ENCODE assay signal across 1 cellular context in genomic region chr1:17008208-17008855, GRCh38.
A peak's percentile ranks its signal among the peaks of the same experiment; 100 is the strongest.
TF ChIP-seq lines count a peak whose summit lies in the region.

No MANE protein-coding gene starts in this region.

TF ChIP-seq in HepG2, 621 proteins besides CTCF, POLR2A, EP300 and RAD21:
- TF ChIP-seq MTF1 (CRISPR knock-in tag; IDR thresholded peaks at IDR 0.05), result no peak
- peak; percentile 76 for TF ChIP-seq ZNF768 (CRISPR knock-in tag; IDR thresholded peaks at IDR 0.05)
- TF ChIP-seq SUZ12 (IDR thresholded peaks at IDR 0.05; ENCODE audit: low read depth, low read length), result no peak
